Comparison of ENCODE assay signal across 17 cellular contexts in genomic region chr3:172296248-172296974, GRCh38.
"Had no signal": no experiment of that assay in that cellular context is flagged by ENCODE, and none has a peak within 500 bp of the region (broad histone marks: within the 10 kb centered on the region; RNA-seq: fewer than 3 reads in every experiment).

No MANE protein-coding gene starts in this region.

- H3K4me1 ChIP-seq: left lung, uterus had no signal

- H3K27me3 Mint-ChIP-seq: activated CD4-positive, alpha-beta memory T cell treated with anti-CD3 and anti-CD28 coated beads for 36 hours had no signal

- ATAC-seq: activated naive CD4-positive, alpha-beta T cell treated with anti-CD3 and anti-CD28 coated beads, Interleukin-2, amount 50 U/mL, for 72 hours; activated T-cell treated with anti-CD3 and anti-CD28 coated beads, Interleukin-2, amount 50 U/mL, for 4 hours; left lung had no signal

- H3K9me3 ChIP-seq: left lung, sigmoid colon, thoracic aorta, uterus had no signal

- H3K36me3 Mint-ChIP-seq: activated naive CD4-positive, alpha-beta T cell treated with anti-CD3 and anti-CD28 coated beads, Interleukin-2, amount 50 U/mL, for 72 hours had no signal

- H3K27ac ChIP-seq: brain microvascular endothelial cell, left lung, sigmoid colon, thoracic aorta, uterus had no signal

- H3K4me3 Mint-ChIP-seq: activated CD4-positive, alpha-beta memory T cell treated with anti-CD3 and anti-CD28 coated beads for 36 hours; activated T-cell treated with anti-CD3 and anti-CD28 coated beads, Interleukin-2, amount 50 U/mL, for 4 hours had no signal

- DNase-seq: activated CD4-positive, alpha-beta memory T cell treated with anti-CD3 and anti-CD28 coated beads for 36 hours; activated effector memory CD4-positive, alpha-beta T cell treated with anti-CD3 and anti-CD28 coated beads, Interleukin-2, amount 50 U/mL, for 16 hours; activated T-cell treated with anti-CD3 and anti-CD28 coated beads, Interleukin-2, amount 50 U/mL, for 4 hours; amygdala; brain microvascular endothelial cell; foreskin melanocyte; heart right ventricle; islet precursor cell; left lung; nucleus accumbens; sigmoid colon; stimulated activated CD4-positive, alpha-beta T cell treated with anti-CD3 and anti-CD28 coated beads, Interleukin-12 subunit alpha, Interleukin-12 subunit beta, amount 100 ng/mL, for 4 hours; stimulated activated CD4-positive, alpha-beta T cell treated with anti-CD3 and anti-CD28 coated beads, Interleukin-2, amount 100 ng/mL, for 48 hours; stimulated activated naive CD4-positive, alpha-beta T cell treated with Interleukin-2 at 50 U/mL for 16 hours; uterus had no signal

- H3K4me3 ChIP-seq: heart right ventricle, left lung, sigmoid colon, thoracic aorta, uterus had no signal

- H3K9me3 Mint-ChIP-seq: activated CD4-positive, alpha-beta memory T cell treated with anti-CD3 and anti-CD28 coated beads for 36 hours; activated naive CD4-positive, alpha-beta T cell treated with anti-CD3 and anti-CD28 coated beads, Interleukin-2, amount 50 U/mL, for 72 hours; activated T-cell treated with anti-CD3 and anti-CD28 coated beads, Interleukin-2, amount 50 U/mL, for 4 hours had no signal

- H3K36me3 ChIP-seq: uterus had no signal

- H3K27ac Mint-ChIP-seq: activated CD4-positive, alpha-beta memory T cell treated with anti-CD3 and anti-CD28 coated beads for 36 hours; activated naive CD4-positive, alpha-beta T cell treated with anti-CD3 and anti-CD28 coated beads, Interleukin-2, amount 50 U/mL, for 72 hours had no signal

- H3K27me3 ChIP-seq: brain microvascular endothelial cell, heart right ventricle, left lung, sigmoid colon, uterus had no signal
